In genomic region chr3:49298511-49298910, GRCh38 we compare ENCODE assay signal across 22 cellular contexts. TPM values are rescaled to one million over a fixed set of nuclear protein-coding genes. Genes with fewer than 3 reads are reported as not detected.
DNase-seq lines count a peak whose midpoint lies in the region; ATAC-seq, FAIRE-seq and TF ChIP-seq lines count a peak whose summit lies in the region.
"Had no signal": no experiment of that assay in that cellular context is flagged by ENCODE, and none has a peak within 500 bp of the region (broad histone marks: within the 10 kb centered on the region; RNA-seq: fewer than 3 reads in every experiment).

No MANE protein-coding gene starts in this region.

- H3K79me2 ChIP-seq in HepG2 (ENCODE audit: insufficient read depth, low read length): no peaks in the 10 kb centered on the region
- H3K79me2 ChIP-seq in endothelial cell of umbilical vein (ENCODE audit: control insufficient read depth, insufficient read depth, low read length): no peaks in the 10 kb centered on the region

- FAIRE-seq in HepG2 (lab: Jason Lieb, UNC) (no peak), endothelial cell of umbilical vein (lab: Jason Lieb, UNC) (peak; percentile 62)
- FAIRE-seq: A204.1, GM12892, HTR-8/SVneo, RCC 7860 had no signal

- H3K36me3 ChIP-seq in HepG2 (replicated peaks in 1 of 2; ENCODE audit: control insufficient read depth in 1 of 2, insufficient read depth in 2 of 2, low read length in 2 of 2): peaks cover 24 to 63% of the 10 kb centered on the region in 2 experiments; a peak in 4 of 5 replicates
- peaks cover 13 to 78% (median 37%) of the 10 kb centered on the region in 4 donors for H3K36me3 ChIP-seq in right lobe of liver
- H3K36me3 ChIP-seq in endothelial cell of umbilical vein (ENCODE audit: control insufficient read depth in 2 of 2, extremely low read depth in 1 of 2, insufficient read depth in 2 of 2, low read length in 2 of 2): peaks cover 24 to 47% of the 10 kb centered on the region in 2 experiments
- H3K36me3 ChIP-seq in subcutaneous abdominal adipose tissue (ENCODE audit: control insufficient read depth in 5 of 5, insufficient read depth in 5 of 5, low read length in 5 of 5): peaks cover 5 to 81% (median 63%) of the 10 kb centered on the region in 5 donors
- H3K36me3 ChIP-seq in WERI-Rb-1: peaks cover 81% of the 10 kb centered on the region

- WGBS in HepG2 (ENCODE audit: low lambda C conversion rate): 59% methylated on average over 7 of the region's 7 CpGs
- 92% methylated on average over 7 of the region's 7 CpGs for WGBS in right lobe of liver (ENCODE audit: insufficient coverage, low coverage, low lambda C conversion rate, missing lambda C conversion rate)

- TF ChIP-seq POLR2A in HepG2 (IDR thresholded peaks at IDR 0.05; ENCODE audit: insufficient read depth in 1 of 2, low read depth in 2 of 2, low read length in 2 of 2): no peak
- TF ChIP-seq POLR2A in right lobe of liver (IDR thresholded peaks at IDR 0.05): no peak
- no peak for TF ChIP-seq POLR2A in endothelial cell of umbilical vein (IDR thresholded peaks at IDR 0.05; ENCODE audit: low read depth, low read length)

- no TSS peak for BruUV-seq in HepG2 (replicated peaks; lab: Mats Ljungman, UMichigan)
- no TSS peak for BruUV-seq in endothelial cell of umbilical vein (replicated peaks; lab: Mats Ljungman, UMichigan)

- no peak overlapping the region for H3K4me2 ChIP-seq in HepG2 (ENCODE audit: low read depth, low read length)
- H3K4me2 ChIP-seq in endothelial cell of umbilical vein (ENCODE audit: insufficient read depth, low read length): no peak overlapping the region

- H3K9me3 ChIP-seq in HepG2 (ENCODE audit: low read length): no peaks in the 10 kb centered on the region
- no peaks in the 10 kb centered on the region for H3K9me3 ChIP-seq in right lobe of liver
- no peaks in the 10 kb centered on the region for H3K9me3 ChIP-seq in endothelial cell of umbilical vein (replicated peaks; ENCODE audit: control insufficient read depth, insufficient read depth, low read length)
- H3K9me3 ChIP-seq in subcutaneous abdominal adipose tissue (ENCODE audit: control insufficient read depth in 5 of 5, low read length in 5 of 5): no peaks in the 10 kb centered on the region
- H3K9me3 ChIP-seq in WERI-Rb-1 (ENCODE audit: severe bottlenecking): no peaks in the 10 kb centered on the region
- H3K9me3 ChIP-seq: Caco-2 had no signal

- peak; percentile 86 for ATAC-seq in HepG2
- ATAC-seq in right lobe of liver: no peak

- H3K4me3 ChIP-seq in HepG2 (replicated peaks in 1 of 3; ENCODE audit: insufficient read depth in 1 of 3, low read depth in 2 of 3, low read length in 3 of 3): no peak overlapping the region
- no peak overlapping the region for H3K4me3 ChIP-seq in right lobe of liver
- no peak overlapping the region for H3K4me3 ChIP-seq in endothelial cell of umbilical vein (replicated peaks in 1 of 3; ENCODE audit: insufficient read depth in 1 of 3, low read depth in 1 of 3, low read length in 3 of 3)
- H3K4me3 ChIP-seq in subcutaneous abdominal adipose tissue (ENCODE audit: low read depth in 1 of 5, low read length in 5 of 5): no peak overlapping the region
- no peak overlapping the region for H3K4me3 ChIP-seq in WERI-Rb-1 (ENCODE audit: low read depth, low read length)

- TF ChIP-seq RAD21 in HepG2 (CRISPR knock-in tag; IDR thresholded peaks at IDR 0.05): no peak

- DNase-seq in HepG2 (ENCODE audit: low spot score) (peak; percentile 70), right lobe of liver (no peak), RKO (ENCODE audit: low spot score) (peak; percentile 37), endothelial cell of umbilical vein (ENCODE audit: low read depth, low spot score) (no peak), GM13976 (ENCODE audit: low spot score) (no peak), WERI-Rb-1 (no peak), NOMO-1 (lab: John Stamatoyannopoulos, UW; ENCODE audit: unreplicated experiment in 2 of 2) (no peak)
- DNase-seq: Caco-2; CD4-positive, alpha-beta T cell; DMS 273 treated with DMSO at 0.1 percent for 48 hours; DMS79 treated with DMSO at 0.1 percent for 48 hours; MV-4-11; NCI-H1105 treated with DMSO at 0.1 percent for 48 hours; NCI-H2029 treated with DMSO at 0.1 percent for 48 hours; NCI-H524 treated with DMSO at 0.1 percent for 48 hours; NCI-H82; Right ventricle myocardium superior had no signal

- H2AFZ ChIP-seq in HepG2 (ENCODE audit: low read length) (no peak overlapping the region), endothelial cell of umbilical vein (ENCODE audit: low read depth, low read length) (no peak overlapping the region)

- CTCF ChIA-PET in HepG2 (lab: Yijun Ruan, JAX; ENCODE audit: low intra/inter-chr PET ratio, low total read pairs) (no interaction called here), endothelial cell of umbilical vein (lab: Charles Lee) (interaction anchor here (2.6 kb wide), 1 partner anchor 150 kb away, joined by 29 read pairs; no protein-coding TSS in a partner anchor)

- dilution Hi-C loops in endothelial cell of umbilical vein (cut with MboI; ENCODE audit: extremely low pct_ligation_motif_present, low sequenced_read_pairs): no loop called here

- H4K20me1 ChIP-seq in HepG2 (ENCODE audit: insufficient read depth, low read length) (no peaks in the 10 kb centered on the region), endothelial cell of umbilical vein (replicated peaks; ENCODE audit: control insufficient read depth, extremely low read depth, insufficient read depth, low read length) (no peaks in the 10 kb centered on the region)

- POLR2A ChIA-PET in HepG2 (lab: Yijun Ruan, JAX): no interaction called here
- POLR2A ChIA-PET in endothelial cell of umbilical vein (lab: Charles Lee): no interaction called here

- H3K9me1 ChIP-seq in endothelial cell of umbilical vein (replicated peaks; ENCODE audit: control insufficient read depth, extremely low read depth, insufficient read depth, low read length): no peaks in the 10 kb centered on the region

- peaks cover 13% of the 10 kb centered on the region for H3K4me1 ChIP-seq in HepG2 (ENCODE audit: insufficient read depth, low read length)
- no peaks in the 10 kb centered on the region for H3K4me1 ChIP-seq in right lobe of liver
- peaks cover 8% of the 10 kb centered on the region for H3K4me1 ChIP-seq in endothelial cell of umbilical vein (ENCODE audit: control insufficient read depth, extremely low read depth, insufficient read depth, low read length)
- H3K4me1 ChIP-seq in subcutaneous abdominal adipose tissue (ENCODE audit: control insufficient read depth in 5 of 5, insufficient read depth in 5 of 5, low read length in 5 of 5): peaks cover 6 to 25% (median 19%) of the 10 kb centered on the region in 5 donors
- H3K4me1 ChIP-seq: Caco-2 had no signal

- in situ Hi-C loops in HepG2 (cut with HindIII; ENCODE audit: extremely low pct_ligation_motif_present, low pct_unique_long_range_greater_than_20kb): no loop called here
- in situ Hi-C loops in GM13976 (cut with MboI; ENCODE audit: low sequenced_read_pairs, unreplicated experiment): no loop called here

- intact Hi-C loops in HepG2 (cut with micrococcal nuclease; ENCODE audit: unreplicated experiment): no loop called here
- intact Hi-C loops in right lobe of liver (cut with DNase I): no loop called here
- intact Hi-C loops in endothelial cell of umbilical vein (cut with micrococcal nuclease): no loop called here

- H3K9ac ChIP-seq in HepG2 (ENCODE audit: insufficient read depth, low read depth, low read length): no peak overlapping the region
- H3K9ac ChIP-seq in endothelial cell of umbilical vein (replicated peaks; ENCODE audit: extremely low read depth, insufficient read depth, low read length): no peak overlapping the region
- H3K9ac ChIP-seq in subcutaneous abdominal adipose tissue (ENCODE audit: low read length in 5 of 5): no peak overlapping the region

- H3K27me3 ChIP-seq in HepG2 (ENCODE audit: control insufficient read depth in 1 of 2, insufficient read depth in 2 of 2, low read length in 2 of 2) (no peaks in the 10 kb centered on the region), right lobe of liver (no peaks in the 10 kb centered on the region), endothelial cell of umbilical vein (ENCODE audit: control insufficient read depth in 2 of 2, insufficient read depth in 2 of 2, low read length in 2 of 2) (no peaks in the 10 kb centered on the region), subcutaneous abdominal adipose tissue (ENCODE audit: control insufficient read depth in 5 of 5, insufficient read depth in 4 of 5, low read length in 5 of 5) (no peaks in the 10 kb centered on the region), WERI-Rb-1 (ENCODE audit: insufficient read depth, low read depth, severe bottlenecking) (no peaks in the 10 kb centered on the region)

- no peak overlapping the region for H3K27ac ChIP-seq in HepG2 (ENCODE audit: extremely low read length, insufficient read depth, low read length)
- no peak overlapping the region for H3K27ac ChIP-seq in right lobe of liver
- no peak overlapping the region for H3K27ac ChIP-seq in endothelial cell of umbilical vein (ENCODE audit: insufficient read depth, low read depth, low read length)
- peak overlapping the region; percentile 6 for H3K27ac ChIP-seq in subcutaneous abdominal adipose tissue (ENCODE audit: low read depth, low read length)
- H3K27ac ChIP-seq in WERI-Rb-1: no peak overlapping the region

- TF ChIP-seq EP300 in HepG2 (IDR thresholded peaks at IDR 0.05; ENCODE audit: low read depth in 2 of 2, low read length in 2 of 2) (no peak), HepG2 (CRISPR knock-in tag; IDR thresholded peaks at IDR 0.05; ENCODE audit: borderline replicate concordance) (no peak; the same call in 1 of the 2 replicates)

- TF ChIP-seq CTCF in HepG2 (CRISPR knock-in tag; IDR thresholded peaks at IDR 0.05) (no peak), right lobe of liver (IDR thresholded peaks at IDR 0.05) (no peak), endothelial cell of umbilical vein (IDR thresholded peaks at IDR 0.05; ENCODE audit: extremely low read depth in 1 of 2, insufficient read depth in 1 of 2, low read depth in 1 of 2, low read length in 2 of 2) (no peak), GM13976 (IDR thresholded peaks at IDR 0.05; ENCODE audit: borderline replicate concordance, control extremely low read depth, extremely low read depth, insufficient read depth, missing control alignments) (no peak), WERI-Rb-1 (IDR thresholded peaks at IDR 0.05; ENCODE audit: low read depth, low read length) (no peak)

RNA-seq across cellular contexts. Expression of gene C3orf62, which starts 21.5 kb away (rescaled TPM):
- 1.2 and 1.6 TPM in 2 replicates for total RNA-seq in HepG2 (2016; rRNA removed; fragmentation: Illumina TruSeq; extraction: Trizol)
- total RNA-seq in HepG2 (2016; cell fraction: cytosol; rRNA removed; fragmentation: Illumina TruSeq; extraction: Trizol; ENCODE audit: low read depth): 0.44 and 1.3 TPM in 2 replicates
- 1.3 and 1.4 TPM in 2 replicates for total RNA-seq in HepG2 (2016; cell fraction: insoluble cytoplasmic fraction; rRNA removed; fragmentation: Illumina TruSeq; extraction: Trizol)
- 0.86 and 1.7 TPM in 2 replicates for total RNA-seq in HepG2 (2016; cell fraction: membrane; rRNA removed; fragmentation: Illumina TruSeq; extraction: Trizol)
- total RNA-seq in HepG2 (2016; cell fraction: nucleus; rRNA removed; fragmentation: Illumina TruSeq; extraction: Trizol): 2.2 and 3.0 TPM in 2 replicates
- polyA plus RNA-seq in HepG2 (2011; rRNA removed): 3.9 and 4.3 TPM in 2 replicates
- 1.7 and 2.3 TPM in 2 replicates for polyA plus RNA-seq in HepG2 (2011; cell fraction: cytosol; rRNA removed)
- polyA plus RNA-seq in HepG2 (2011; cell fraction: nucleus; rRNA removed): 10.2 and 11.2 TPM in 2 replicates
- polyA plus RNA-seq in HepG2 (2012): 3.0 and 3.6 TPM in 2 replicates
- polyA plus RNA-seq in HepG2 (2016; cell fraction: cytosol; fragmentation: Illumina TruSeq; extraction: Trizol; ENCODE audit: low read depth): 0.58 and 0.86 TPM in 2 replicates
- 2.0 and 2.7 TPM in 2 replicates for polyA plus RNA-seq in HepG2 (2016; cell fraction: insoluble cytoplasmic fraction; fragmentation: Illumina TruSeq; extraction: Trizol; ENCODE audit: low read depth)
- 1.1 and 1.2 TPM in 2 replicates for polyA plus RNA-seq in HepG2 (2016; cell fraction: membrane; fragmentation: Illumina TruSeq; extraction: Trizol; ENCODE audit: low read depth)
- polyA plus RNA-seq in HepG2 (2016; cell fraction: nucleus; fragmentation: Illumina TruSeq; extraction: Trizol; ENCODE audit: insufficient read depth, low read depth): 17.7 and 17.8 TPM in 2 replicates
- 2.3 and 13.0 TPM in 2 replicates for polyA minus RNA-seq in HepG2 (2011; rRNA and poly(A)+ RNA removed; ENCODE audit: low replicate concordance)
- 0.89 and 1.1 TPM in 2 replicates for polyA minus RNA-seq in HepG2 (2011; cell fraction: cytosol; rRNA and poly(A)+ RNA removed)
- 10.1 and 11.5 TPM in 2 replicates for polyA minus RNA-seq in HepG2 (2011; cell fraction: nucleus; rRNA and poly(A)+ RNA removed)
- total RNA-seq in right lobe of liver: 1 to 10 TPM; 1.6 to 2.3 (median 2.0) TPM
- total RNA-seq in endothelial cell of umbilical vein: 3.9 and 5.6 TPM in 2 replicates
- polyA plus RNA-seq in endothelial cell of umbilical vein: 1.8 and 2.8 TPM in 2 replicates
- 2.4 and 2.7 TPM in 2 replicates for polyA plus RNA-seq in endothelial cell of umbilical vein (2011; cell fraction: cytosol; rRNA removed)
- 12.4 and 13.0 TPM in 2 replicates for polyA plus RNA-seq in endothelial cell of umbilical vein (2011; cell fraction: nucleus; rRNA removed)
- polyA plus RNA-seq in endothelial cell of umbilical vein (2012): 2.0 and 3.2 TPM in 2 replicates
- 3.2 and 5.2 TPM in 2 replicates for polyA minus RNA-seq in endothelial cell of umbilical vein
- 3.2 TPM for polyA minus RNA-seq in endothelial cell of umbilical vein (2011; cell fraction: cytosol; rRNA and poly(A)+ RNA removed)
- 8.4 and 9.7 TPM in 2 replicates for polyA minus RNA-seq in endothelial cell of umbilical vein (2011; cell fraction: nucleus; rRNA and poly(A)+ RNA removed)

RNA-seq across cellular contexts. Expression of gene USP4, which starts 41.3 kb away (rescaled TPM):
- total RNA-seq in HepG2 (2016; rRNA removed; fragmentation: Illumina TruSeq; extraction: Trizol) (9.2 and 12.1 TPM in 2 replicates), right lobe of liver (10 to 100 TPM; 10.0 to 26.3 (median 22.2) TPM), endothelial cell of umbilical vein (61.3 and 63.0 TPM in 2 replicates)
- 3.9 and 5.6 TPM in 2 replicates for total RNA-seq in HepG2 (2016; cell fraction: cytosol; rRNA removed; fragmentation: Illumina TruSeq; extraction: Trizol; ENCODE audit: low read depth)
- total RNA-seq in HepG2 (2016; cell fraction: insoluble cytoplasmic fraction; rRNA removed; fragmentation: Illumina TruSeq; extraction: Trizol): 9.5 and 12.5 TPM in 2 replicates
- total RNA-seq in HepG2 (2016; cell fraction: membrane; rRNA removed; fragmentation: Illumina TruSeq; extraction: Trizol): 6.2 and 7.0 TPM in 2 replicates
- total RNA-seq in HepG2 (2016; cell fraction: nucleus; rRNA removed; fragmentation: Illumina TruSeq; extraction: Trizol): 14.7 and 15.5 TPM in 2 replicates
- polyA plus RNA-seq in HepG2 (2011; rRNA removed) (18.7 and 20.8 TPM in 2 replicates), endothelial cell of umbilical vein (33.9 and 39.1 TPM in 2 replicates)
- polyA plus RNA-seq in HepG2 (2011; cell fraction: cytosol; rRNA removed): 10.8 and 12.7 TPM in 2 replicates
- 22.0 and 28.3 TPM in 2 replicates for polyA plus RNA-seq in HepG2 (2011; cell fraction: nucleus; rRNA removed)
- polyA plus RNA-seq in HepG2 (2012): 11.8 and 12.6 TPM in 2 replicates
- 2.2 and 2.4 TPM in 2 replicates for polyA plus RNA-seq in HepG2 (2016; cell fraction: cytosol; fragmentation: Illumina TruSeq; extraction: Trizol; ENCODE audit: low read depth)
- polyA plus RNA-seq in HepG2 (2016; cell fraction: insoluble cytoplasmic fraction; fragmentation: Illumina TruSeq; extraction: Trizol; ENCODE audit: low read depth): 23.2 and 24.3 TPM in 2 replicates
- polyA plus RNA-seq in HepG2 (2016; cell fraction: membrane; fragmentation: Illumina TruSeq; extraction: Trizol; ENCODE audit: low read depth): 5.3 and 5.8 TPM in 2 replicates
- 37.3 and 42.6 TPM in 2 replicates for polyA plus RNA-seq in HepG2 (2016; cell fraction: nucleus; fragmentation: Illumina TruSeq; extraction: Trizol; ENCODE audit: insufficient read depth, low read depth)
- 31.1 and 48.0 TPM in 2 replicates for polyA minus RNA-seq in HepG2 (2011; rRNA and poly(A)+ RNA removed; ENCODE audit: low replicate concordance)
- polyA minus RNA-seq in HepG2 (2011; cell fraction: cytosol; rRNA and poly(A)+ RNA removed): 10.6 TPM in 2 replicates
- 36.3 and 41.9 TPM in 2 replicates for polyA minus RNA-seq in HepG2 (2011; cell fraction: nucleus; rRNA and poly(A)+ RNA removed)
- polyA plus RNA-seq in endothelial cell of umbilical vein (2011; cell fraction: cytosol; rRNA removed): 35.8 and 36.2 TPM in 2 replicates
- polyA plus RNA-seq in endothelial cell of umbilical vein (2011; cell fraction: nucleus; rRNA removed): 83.0 and 89.3 TPM in 2 replicates
- 43.2 and 49.3 TPM in 2 replicates for polyA plus RNA-seq in endothelial cell of umbilical vein (2012)
- 101 and 123 TPM in 2 replicates for polyA minus RNA-seq in endothelial cell of umbilical vein
- polyA minus RNA-seq in endothelial cell of umbilical vein (2011; cell fraction: cytosol; rRNA and poly(A)+ RNA removed): 15.2 TPM
- 56.9 and 75.2 TPM in 2 replicates for polyA minus RNA-seq in endothelial cell of umbilical vein (2011; cell fraction: nucleus; rRNA and poly(A)+ RNA removed)

RNA-seq across cellular contexts. Expression of gene GPX1, which starts 59.6 kb away (rescaled TPM):
- total RNA-seq in HepG2 (2016; rRNA removed; fragmentation: Illumina TruSeq; extraction: Trizol) (149 and 169 TPM in 2 replicates), right lobe of liver (100 to 1,000 TPM; 127 to 455 (median 278) TPM), endothelial cell of umbilical vein (427 and 461 TPM in 2 replicates)
- 205 and 280 TPM in 2 replicates for total RNA-seq in HepG2 (2016; cell fraction: cytosol; rRNA removed; fragmentation: Illumina TruSeq; extraction: Trizol; ENCODE audit: low read depth)
- total RNA-seq in HepG2 (2016; cell fraction: insoluble cytoplasmic fraction; rRNA removed; fragmentation: Illumina TruSeq; extraction: Trizol): 148 and 173 TPM in 2 replicates
- 276 and 347 TPM in 2 replicates for total RNA-seq in HepG2 (2016; cell fraction: membrane; rRNA removed; fragmentation: Illumina TruSeq; extraction: Trizol)
- 56.7 and 58.1 TPM in 2 replicates for total RNA-seq in HepG2 (2016; cell fraction: nucleus; rRNA removed; fragmentation: Illumina TruSeq; extraction: Trizol)
- polyA plus RNA-seq in HepG2 (2011; rRNA removed) (167 and 168 TPM in 2 replicates), endothelial cell of umbilical vein (1,348 and 1,830 TPM in 2 replicates)
- polyA plus RNA-seq in HepG2 (2011; cell fraction: cytosol; rRNA removed): 122 and 246 TPM in 2 replicates
- 103 and 106 TPM in 2 replicates for polyA plus RNA-seq in HepG2 (2011; cell fraction: nucleus; rRNA removed)
- 61.4 and 66.5 TPM in 2 replicates for polyA plus RNA-seq in HepG2 (2012)
- 349 and 479 TPM in 2 replicates for polyA plus RNA-seq in HepG2 (2016; cell fraction: cytosol; fragmentation: Illumina TruSeq; extraction: Trizol; ENCODE audit: low read depth)
- polyA plus RNA-seq in HepG2 (2016; cell fraction: insoluble cytoplasmic fraction; fragmentation: Illumina TruSeq; extraction: Trizol; ENCODE audit: low read depth): 254 and 267 TPM in 2 replicates
- polyA plus RNA-seq in HepG2 (2016; cell fraction: membrane; fragmentation: Illumina TruSeq; extraction: Trizol; ENCODE audit: low read depth): 392 and 448 TPM in 2 replicates
- 140 and 150 TPM in 2 replicates for polyA plus RNA-seq in HepG2 (2016; cell fraction: nucleus; fragmentation: Illumina TruSeq; extraction: Trizol; ENCODE audit: insufficient read depth, low read depth)
- polyA minus RNA-seq in HepG2 (2011; rRNA and poly(A)+ RNA removed; ENCODE audit: low replicate concordance): 140 and 218 TPM in 2 replicates
- 38.9 and 50.8 TPM in 2 replicates for polyA minus RNA-seq in HepG2 (2011; cell fraction: cytosol; rRNA and poly(A)+ RNA removed)
- 19.5 and 22.8 TPM in 2 replicates for polyA minus RNA-seq in HepG2 (2011; cell fraction: nucleus; rRNA and poly(A)+ RNA removed)
- 698 and 894 TPM in 2 replicates for polyA plus RNA-seq in endothelial cell of umbilical vein (2011; cell fraction: cytosol; rRNA removed)
- 215 and 276 TPM in 2 replicates for polyA plus RNA-seq in endothelial cell of umbilical vein (2011; cell fraction: nucleus; rRNA removed)
- 423 and 506 TPM in 2 replicates for polyA plus RNA-seq in endothelial cell of umbilical vein (2012)
- 213 and 248 TPM in 2 replicates for polyA minus RNA-seq in endothelial cell of umbilical vein
- polyA minus RNA-seq in endothelial cell of umbilical vein (2011; cell fraction: cytosol; rRNA and poly(A)+ RNA removed): 212 TPM
- 57.6 and 113 TPM in 2 replicates for polyA minus RNA-seq in endothelial cell of umbilical vein (2011; cell fraction: nucleus; rRNA and poly(A)+ RNA removed)

Comparison
In these comparisons a context has a peak if more than half of its experiments do, and no peak if none do; other contexts are left out.
1. DNase-seq: peak in HepG2 (single experiment) and RKO (single experiment); none in right lobe of liver (0 of 3), endothelial cell of umbilical vein (single experiment), GM13976 (single experiment), WERI-Rb-1 (single experiment) and NOMO-1 (0 of 2).